In the genomic region with DNA sequence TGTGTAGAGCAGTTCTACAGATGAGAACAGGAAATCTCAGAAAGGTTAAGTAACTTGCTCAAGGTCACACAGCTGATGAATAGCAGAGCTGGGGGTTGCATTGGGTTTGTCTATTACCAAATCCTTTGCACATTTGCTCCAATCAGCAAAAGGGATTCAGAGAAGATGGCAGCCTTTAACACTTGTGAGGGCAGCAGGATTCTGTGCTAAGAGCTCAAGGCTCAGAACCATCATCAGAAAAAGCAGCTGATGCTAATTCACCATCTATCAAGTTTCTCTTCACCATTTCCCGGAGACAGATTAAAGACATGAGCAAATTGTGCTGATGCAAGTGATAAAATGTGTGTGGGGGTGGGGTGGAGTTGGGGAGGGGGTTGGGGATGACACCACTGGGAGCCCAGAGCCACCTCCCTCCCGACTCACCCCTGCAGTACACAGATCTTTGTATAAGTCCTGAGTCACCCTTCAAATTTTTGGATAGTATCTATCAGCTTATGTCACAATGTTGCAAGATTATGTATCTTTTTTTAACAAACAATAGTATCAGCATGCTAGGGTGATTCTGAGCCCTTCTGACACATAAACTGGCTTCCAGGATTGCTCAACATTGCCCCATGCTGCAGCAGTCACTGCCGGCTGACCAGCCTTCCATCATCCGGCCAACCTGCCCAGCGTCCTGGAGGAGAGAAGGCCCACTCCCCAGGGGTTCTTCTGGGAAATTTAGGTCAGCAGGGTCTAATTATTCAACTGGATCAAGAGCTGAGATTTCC, we compare ENCODE assay signal across 1 cellular context.
TF ChIP-seq lines count a peak whose summit lies in the region.

No MANE protein-coding gene starts in this region.

TF ChIP-seq in HepG2, 621 proteins besides CTCF, POLR2A, EP300 and RAD21:
- TF ChIP-seq ZNF780A (CRISPR knock-in tag; IDR thresholded peaks at IDR 0.05) (no peak), ZSCAN25 (CRISPR knock-in tag; IDR thresholded peaks at IDR 0.05) (peak; percentile 74; the same call in 1 of the 2 replicates), MAFF (IDR thresholded peaks at IDR 0.05; ENCODE audit: low read depth, low read length) (peak; percentile 68), SAP130 (CRISPR knock-in tag; IDR thresholded peaks at IDR 0.05; ENCODE audit: low read depth) (peak; percentile 47), ATF5 (CRISPR knock-in tag; IDR thresholded peaks at IDR 0.05; ENCODE audit: low read depth) (no peak), ZBTB49 (CRISPR knock-in tag; IDR thresholded peaks at IDR 0.05; ENCODE audit: borderline replicate concordance) (no peak), SOX6 (IDR thresholded peaks at IDR 0.05) (no peak), SOX6 (CRISPR knock-in tag; IDR thresholded peaks at IDR 0.05) (peak; percentile 20; the same call in 1 of the 2 replicates), MAFK (conservative IDR thresholded peaks at IDR 0.05 in 1 of 2, IDR thresholded peaks at IDR 0.05 in 1 of 2; ENCODE audit: low read length in 2 of 2) (peak; percentile 58 to 70; a peak in 3 of 4 replicates), ZNF317 (CRISPR knock-in tag; IDR thresholded peaks at IDR 0.05) (no peak), ZNF33B (CRISPR knock-in tag; IDR thresholded peaks at IDR 0.05) (no peak), LCORL (IDR thresholded peaks at IDR 0.05) (no peak), LCORL (CRISPR knock-in tag; IDR thresholded peaks at IDR 0.05) (peak; percentile 29; the same call in 1 of the 2 replicates), XBP1 (CRISPR knock-in tag; IDR thresholded peaks at IDR 0.05) (no peak), PREB (CRISPR knock-in tag; IDR thresholded peaks at IDR 0.05) (no peak), SIN3A (IDR thresholded peaks at IDR 0.05; ENCODE audit: borderline replicate concordance, low read depth, low read length) (0 out of 2 replicates have a peak, but pooled peaks have one; percentile 26), FOSL2 (CRISPR knock-in tag; IDR thresholded peaks at IDR 0.05) (peak; percentile 71; the same call in 1 of the 2 replicates), RORA (CRISPR knock-in tag; IDR thresholded peaks at IDR 0.05) (no peak), NFE2L2 (IDR thresholded peaks at IDR 0.05; ENCODE audit: low read length) (no peak), TP53 (CRISPR knock-in tag; conservative IDR thresholded peaks at IDR 0.05) (no peak), ZNF367 (CRISPR knock-in tag; IDR thresholded peaks at IDR 0.05; ENCODE audit: borderline replicate concordance) (no peak), ATF1 (CRISPR knock-in tag; IDR thresholded peaks at IDR 0.05) (no peak), CEBPB (IDR thresholded peaks at IDR 0.05; ENCODE audit: borderline replicate concordance, low read depth, low read length) (peak; percentile 96), GABPA (IDR thresholded peaks at IDR 0.05; ENCODE audit: low read depth, low read length) (no peak), GABPA (CRISPR knock-in tag; IDR thresholded peaks at IDR 0.05; ENCODE audit: low read depth) (no peak), ATF4 (CRISPR knock-in tag; IDR thresholded peaks at IDR 0.05) (peak in 1 of 2 experiments; percentile 77; a peak in 1 of 4 replicates), ZMYM3 (CRISPR knock-in tag; IDR thresholded peaks at IDR 0.05) (no peak), GATA4 (IDR thresholded peaks at IDR 0.05; ENCODE audit: borderline replicate concordance, low read depth) (no peak), NR0B2 (CRISPR knock-in tag; IDR thresholded peaks at IDR 0.05) (no peak), HDAC1 (CRISPR knock-in tag; IDR thresholded peaks at IDR 0.05) (no peak), ZBTB37 (CRISPR knock-in tag; IDR thresholded peaks at IDR 0.05) (no peak), NFKB2 (CRISPR knock-in tag; IDR thresholded peaks at IDR 0.05; ENCODE audit: borderline replicate concordance) (no peak), ZBTB7B (CRISPR knock-in tag; IDR thresholded peaks at IDR 0.05) (no peak), ZNF768 (CRISPR knock-in tag; IDR thresholded peaks at IDR 0.05) (peak; percentile 77; the same call in 1 of the 2 replicates), CEBPG (CRISPR knock-in tag; IDR thresholded peaks at IDR 0.05) (peak; percentile 93), SMAD3 (CRISPR knock-in tag; IDR thresholded peaks at IDR 0.05) (no peak), SOX13 (IDR thresholded peaks at IDR 0.05) (no peak), SOX13 (CRISPR knock-in tag; conservative IDR thresholded peaks at IDR 0.05 in 1 of 2, IDR thresholded peaks at IDR 0.05 in 1 of 2) (0 out of 4 replicates have a peak, but pooled peaks of 1 of the 2 experiments have one; percentile 12), ZBTB42 (CRISPR knock-in tag; IDR thresholded peaks at IDR 0.05) (no peak), ZNF7 (CRISPR knock-in tag; IDR thresholded peaks at IDR 0.05) (no peak), ONECUT2 (CRISPR knock-in tag; IDR thresholded peaks at IDR 0.05) (no peak), USF2 (IDR thresholded peaks at IDR 0.05; ENCODE audit: low read depth, low read length) (no peak), USF2 (CRISPR knock-in tag; IDR thresholded peaks at IDR 0.05; ENCODE audit: borderline replicate concordance) (no peak), ZFP36 (IDR thresholded peaks at IDR 0.05; ENCODE audit: borderline replicate concordance, low read depth, low read length, partially characterized antibody) (no peak), GTF2F1 (IDR thresholded peaks at IDR 0.05; ENCODE audit: low read length) (no peak), NFKBIZ (CRISPR knock-in tag; IDR thresholded peaks at IDR 0.05) (no peak)
- TF ChIP-seq, protein P1, sequence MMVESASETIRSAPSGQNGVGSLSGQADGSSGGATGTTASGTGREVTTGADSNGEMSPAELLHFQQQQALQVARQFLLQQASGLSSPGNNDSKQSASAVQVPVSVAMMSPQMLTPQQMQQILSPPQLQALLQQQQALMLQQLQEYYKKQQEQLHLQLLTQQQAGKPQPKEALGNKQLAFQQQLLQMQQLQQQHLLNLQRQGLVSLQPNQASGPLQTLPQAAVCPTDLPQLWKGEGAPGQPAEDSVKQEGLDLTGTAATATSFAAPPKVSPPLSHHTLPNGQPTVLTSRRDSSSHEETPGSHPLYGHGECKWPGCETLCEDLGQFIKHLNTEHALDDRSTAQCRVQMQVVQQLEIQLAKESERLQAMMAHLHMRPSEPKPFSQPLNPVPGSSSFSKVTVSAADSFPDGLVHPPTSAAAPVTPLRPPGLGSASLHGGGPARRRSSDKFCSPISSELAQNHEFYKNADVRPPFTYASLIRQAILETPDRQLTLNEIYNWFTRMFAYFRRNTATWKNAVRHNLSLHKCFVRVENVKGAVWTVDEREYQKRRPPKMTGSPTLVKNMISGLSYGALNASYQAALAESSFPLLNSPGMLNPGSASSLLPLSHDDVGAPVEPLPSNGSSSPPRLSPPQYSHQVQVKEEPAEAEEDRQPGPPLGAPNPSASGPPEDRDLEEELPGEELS (CRISPR knock-in tag; IDR thresholded peaks at IDR 0.05) = no peak
- TF ChIP-seq, protein P2, sequence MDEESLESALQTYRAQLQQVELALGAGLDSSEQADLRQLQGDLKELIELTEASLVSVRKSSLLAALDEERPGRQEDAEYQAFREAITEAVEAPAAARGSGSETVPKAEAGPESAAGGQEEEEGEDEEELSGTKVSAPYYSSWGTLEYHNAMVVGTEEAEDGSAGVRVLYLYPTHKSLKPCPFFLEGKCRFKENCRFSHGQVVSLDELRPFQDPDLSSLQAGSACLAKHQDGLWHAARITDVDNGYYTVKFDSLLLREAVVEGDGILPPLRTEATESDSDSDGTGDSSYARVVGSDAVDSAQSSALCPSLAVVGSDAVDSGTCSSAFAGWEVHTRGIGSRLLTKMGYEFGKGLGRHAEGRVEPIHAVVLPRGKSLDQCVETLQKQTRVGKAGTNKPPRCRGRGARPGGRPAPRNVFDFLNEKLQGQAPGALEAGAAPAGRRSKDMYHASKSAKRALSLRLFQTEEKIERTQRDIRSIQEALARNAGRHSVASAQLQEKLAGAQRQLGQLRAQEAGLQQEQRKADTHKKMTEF (CRISPR knock-in tag; IDR thresholded peaks at IDR 0.05) = no peak
- TF ChIP-seq, protein P3, sequence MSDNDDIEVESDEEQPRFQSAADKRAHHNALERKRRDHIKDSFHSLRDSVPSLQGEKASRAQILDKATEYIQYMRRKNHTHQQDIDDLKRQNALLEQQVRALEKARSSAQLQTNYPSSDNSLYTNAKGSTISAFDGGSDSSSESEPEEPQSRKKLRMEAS (IDR thresholded peaks at IDR 0.05) = peak; percentile 11; the same call in 1 of the 2 replicates
- TF ChIP-seq, protein P4, sequence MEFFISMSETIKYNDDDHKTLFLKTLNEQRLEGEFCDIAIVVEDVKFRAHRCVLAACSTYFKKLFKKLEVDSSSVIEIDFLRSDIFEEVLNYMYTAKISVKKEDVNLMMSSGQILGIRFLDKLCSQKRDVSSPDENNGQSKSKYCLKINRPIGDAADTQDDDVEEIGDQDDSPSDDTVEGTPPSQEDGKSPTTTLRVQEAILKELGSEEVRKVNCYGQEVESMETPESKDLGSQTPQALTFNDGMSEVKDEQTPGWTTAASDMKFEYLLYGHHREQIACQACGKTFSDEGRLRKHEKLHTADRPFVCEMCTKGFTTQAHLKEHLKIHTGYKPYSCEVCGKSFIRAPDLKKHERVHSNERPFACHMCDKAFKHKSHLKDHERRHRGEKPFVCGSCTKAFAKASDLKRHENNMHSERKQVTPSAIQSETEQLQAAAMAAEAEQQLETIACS (CRISPR knock-in tag; IDR thresholded peaks at IDR 0.05) = no peak
- TF ChIP-seq, protein P5, sequence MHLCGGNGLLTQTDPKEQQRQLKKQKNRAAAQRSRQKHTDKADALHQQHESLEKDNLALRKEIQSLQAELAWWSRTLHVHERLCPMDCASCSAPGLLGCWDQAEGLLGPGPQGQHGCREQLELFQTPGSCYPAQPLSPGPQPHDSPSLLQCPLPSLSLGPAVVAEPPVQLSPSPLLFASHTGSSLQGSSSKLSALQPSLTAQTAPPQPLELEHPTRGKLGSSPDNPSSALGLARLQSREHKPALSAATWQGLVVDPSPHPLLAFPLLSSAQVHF (CRISPR knock-in tag; IDR thresholded peaks at IDR 0.05) = no peak
